ENCODE assay signal across 8 cellular contexts in genomic region chr3:117019082-117019713, GRCh38.
A peak's percentile ranks its signal among the peaks of the same experiment; 100 is the strongest.
DNase-seq lines count a peak whose midpoint lies in the region; ATAC-seq and TF ChIP-seq lines count a peak whose summit lies in the region.

No MANE protein-coding gene starts in this region.

- POLR2A ChIA-PET in activated CD4-positive, alpha-beta memory T cell treated with anti-CD3 and anti-CD28 coated beads for 36 hours (lab: Charles Lee) = no interaction called here

- peak; percentile 44 for ATAC-seq in GM19025 (IDR thresholded peaks at IDR 0.05; ENCODE audit: low read depth, unreplicated experiment)
- ATAC-seq in HG03159 (IDR thresholded peaks at IDR 0.05; ENCODE audit: unreplicated experiment) = peak; percentile 77
- no peak for ATAC-seq in GM21381 (IDR thresholded peaks at IDR 0.05; ENCODE audit: unreplicated experiment)

- H3K27ac ChIP-seq in ovary = no peak overlapping the region

- H3K27me3 ChIP-seq in ovary = no peaks in the 10 kb centered on the region

- TF ChIP-seq CTCF in ovary (IDR thresholded peaks at IDR 0.05) = peak in 1 of 3 donors; percentile 39

- no peak overlapping the region for H3K27ac Mint-ChIP-seq in activated CD4-positive, alpha-beta memory T cell treated with anti-CD3 and anti-CD28 coated beads for 36 hours

- no peaks in the 10 kb centered on the region for H3K36me3 ChIP-seq in ovary

- no peak for TF ChIP-seq POLR2A in ovary (IDR thresholded peaks at IDR 0.05)

- no peaks in the 10 kb centered on the region for H3K4me1 Mint-ChIP-seq in activated CD4-positive, alpha-beta memory T cell treated with anti-CD3 and anti-CD28 coated beads for 36 hours (ENCODE audit: low read depth)

- WGBS in ovary, 3 donors = 4 to 13% (median 6%) methylated on average over 7 of the region's 7 CpGs

- H3K4me1 ChIP-seq in ovary (ENCODE audit: insufficient read depth) = no peaks in the 10 kb centered on the region

- H3K4me3 ChIP-seq in ovary = no peak overlapping the region

- no peak overlapping the region for H3K4me3 Mint-ChIP-seq in activated CD4-positive, alpha-beta memory T cell treated with anti-CD3 and anti-CD28 coated beads for 36 hours

- no peaks in the 10 kb centered on the region for H3K9me3 Mint-ChIP-seq in activated CD4-positive, alpha-beta memory T cell treated with anti-CD3 and anti-CD28 coated beads for 36 hours

- intact Hi-C loops in activated CD4-positive, alpha-beta memory T cell treated with anti-CD3 and anti-CD28 coated beads for 36 hours (cut with micrococcal nuclease) = loop anchor here (2.0 to 5.0 kb wide), 3 partner anchors 698 to 1798 kb away; no protein-coding TSS in a partner anchor
- intact Hi-C loops in ovary (cut with DNase I) = no loop called here

- TF ChIP-seq EP300 in ovary (IDR thresholded peaks at IDR 0.05) = no peak

- CTCF ChIA-PET in activated CD4-positive, alpha-beta memory T cell treated with anti-CD3 and anti-CD28 coated beads for 36 hours (lab: Charles Lee) = interaction anchor here (0.6 kb wide), 1 partner anchor 139 kb away, joined by 3 read pairs; no protein-coding TSS in a partner anchor

- no peaks in the 10 kb centered on the region for H3K27me3 Mint-ChIP-seq in activated CD4-positive, alpha-beta memory T cell treated with anti-CD3 and anti-CD28 coated beads for 36 hours

- no peaks in the 10 kb centered on the region for H3K9me3 ChIP-seq in ovary

- no peaks in the 10 kb centered on the region for H3K36me3 Mint-ChIP-seq in activated CD4-positive, alpha-beta memory T cell treated with anti-CD3 and anti-CD28 coated beads for 36 hours

- DNase-seq in DMS 273 (lab: John Stamatoyannopoulos, UW; ENCODE audit: unreplicated experiment) (peak; percentile 84), NCI-H2196 treated with DMSO at 0.1 percent for 48 hours (lab: John Stamatoyannopoulos, UW; ENCODE audit: unreplicated experiment) (peak; percentile 87), globus pallidus (ENCODE audit: low spot score) (peak; percentile 79), ovary (peak; percentile 17 to 62 (median 30))
- DNase-seq in activated CD4-positive, alpha-beta memory T cell treated with anti-CD3 and anti-CD28 coated beads for 36 hours = peak; percentile 45

Comparison
In these comparisons a context has a peak if more than half of its experiments do, and no peak if none do; other contexts are left out.
1. DNase-seq: peak in every context shown above with its lines; median percentile 87 in NCI-H2196 treated with DMSO at 0.1 percent for 48 hours; 84 in DMS 273; 79 in globus pallidus; 45 in activated CD4-positive, alpha-beta memory T cell treated with anti-CD3 and anti-CD28 coated beads for 36 hours; 30 in ovary.